Comparison of ENCODE assay signal across 11 cellular contexts in the genomic region with DNA sequence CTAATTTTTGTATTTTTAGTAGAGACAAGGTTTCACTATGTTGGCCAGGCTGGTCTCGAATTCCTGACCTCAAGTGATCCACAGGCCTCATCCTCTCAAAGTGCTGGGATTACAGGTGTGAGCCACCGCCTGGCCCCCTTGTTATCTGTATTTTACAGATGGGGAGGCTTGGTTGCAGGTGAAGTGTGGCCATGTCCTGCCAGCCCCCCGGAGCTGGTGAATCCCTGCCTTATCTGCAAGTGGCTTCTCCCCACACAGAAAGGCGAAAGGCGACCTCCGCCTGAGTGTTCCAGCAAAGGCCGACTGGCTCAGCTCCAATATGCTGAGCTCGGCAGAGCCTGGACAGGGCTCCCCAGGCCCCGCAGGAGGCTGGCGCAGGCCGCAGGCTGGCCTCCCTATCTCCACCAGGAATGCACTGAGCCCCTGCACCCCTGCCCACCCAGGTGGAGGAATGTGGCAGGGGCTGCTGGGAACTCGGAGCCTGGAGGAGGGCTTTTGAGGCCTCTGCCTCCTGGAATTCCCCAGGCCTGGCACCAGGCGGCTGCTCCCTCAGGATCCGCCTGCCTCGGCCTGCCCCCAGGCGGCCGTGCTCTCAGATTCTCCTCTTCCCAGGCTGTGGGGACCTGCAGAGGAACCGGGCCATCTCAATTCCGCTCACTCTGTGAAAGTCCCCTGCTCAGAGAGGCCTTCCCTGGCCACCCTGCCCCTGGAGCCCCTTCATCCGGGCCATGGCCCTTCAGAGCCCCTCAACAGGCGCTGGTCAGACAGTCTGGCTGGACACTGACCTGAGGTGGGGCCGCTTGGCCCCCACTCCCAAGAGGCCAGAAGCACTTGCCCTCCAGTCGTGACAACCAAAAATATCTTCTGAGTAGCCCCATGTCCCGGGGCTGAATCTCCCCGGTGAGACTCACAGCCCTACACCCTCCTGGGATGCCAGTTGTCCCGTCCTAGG. TPM values are rescaled to one million over a fixed set of nuclear protein-coding genes. Genes with fewer than 3 reads are reported as not detected.
A peak's percentile ranks its signal among the peaks of the same experiment; 100 is the strongest.
DNase-seq lines count a peak whose midpoint lies in the region; ATAC-seq, FAIRE-seq and TF ChIP-seq lines count a peak whose summit lies in the region.
"Had no signal": no experiment of that assay in that cellular context is flagged by ENCODE, and none has a peak within 500 bp of the region (broad histone marks: within the 10 kb centered on the region; RNA-seq: fewer than 3 reads in every experiment).

No MANE protein-coding gene starts in this region.

- CTCF ChIA-PET in HEK293T (lab: Yijun Ruan, JAX): no interaction called here
- CTCF ChIA-PET in activated CD4-positive, alpha-beta T cell treated with anti-CD3 and anti-CD28 coated beads, Interleukin-2, amount 10 ng/mL, durations not matched to agents 7 days and 5 days (lab: Charles Lee): interaction anchor here (1.2 kb wide), 1 partner anchor 13 kb away, joined by 3 read pairs; no protein-coding TSS in a partner anchor

- in situ Hi-C loops in G401 (cut with HindIII; ENCODE audit: low sequenced_read_pairs): no loop called here

- H3K36me3 ChIP-seq in adrenal gland (replicated peaks in 1 of 2) (no peaks in the 10 kb centered on the region), heart right ventricle (no peaks in the 10 kb centered on the region), prostate gland (no peaks in the 10 kb centered on the region)
- H3K36me3 ChIP-seq: MG63 had no signal

- no peaks in the 10 kb centered on the region for H3K36me3 Mint-ChIP-seq in activated CD4-positive, alpha-beta T cell treated with anti-CD3 and anti-CD28 coated beads, Interleukin-2, amount 10 ng/mL, durations not matched to agents 7 days and 5 days (ENCODE audit: low read depth)

- H3K4me3 ChIP-seq in adrenal gland (no peak overlapping the region), heart right ventricle (no peak overlapping the region), prostate gland (no peak overlapping the region)
- H3K4me3 ChIP-seq: MG63 had no signal

- H3K4me1 ChIP-seq in adrenal gland (replicated peaks in 1 of 2) (peaks cover 15 to 20% of the 10 kb centered on the region in 2 donors), heart right ventricle (peaks cover 6 to 69% (median 44%) of the 10 kb centered on the region in 9 donors), prostate gland (replicated peaks) (peaks cover 21% of the 10 kb centered on the region)

- ATAC-seq in heart right ventricle: peak; percentile 40 to 84 (median 68)

- TF ChIP-seq POLR2A in adrenal gland (IDR thresholded peaks at IDR 0.05) (no peak), prostate gland (IDR thresholded peaks at IDR 0.05) (no peak)

- peaks cover 5% of the 10 kb centered on the region for H3K9me3 Mint-ChIP-seq in activated CD4-positive, alpha-beta T cell treated with anti-CD3 and anti-CD28 coated beads, Interleukin-2, amount 10 ng/mL, durations not matched to agents 7 days and 5 days
- H3K9me3 Mint-ChIP-seq: dendritic cell treated with granulocyte-macrophage colony-stimulating factor and Interleukin-4, amounts not matched to agents 40 ng/mL and 50 ng/mL, for 4 days had no signal

- DNase-seq in D721Med (ENCODE audit: insufficient read length, low spot score) (no peak), adrenal gland (peak in 5 of 7 donors; percentile 63 to 77 (median 73)), heart right ventricle (peak; percentile 52 to 62), prostate gland (ENCODE audit: low spot score) (no peak), HEK293T (ENCODE audit: extremely low spot score) (no peak), G401 (ENCODE audit: low spot score) (no peak)
- no peak for DNase-seq in activated CD4-positive, alpha-beta T cell treated with anti-CD3 and anti-CD28 coated beads for 1 hour
- DNase-seq in activated CD4-positive, alpha-beta T cell treated with anti-CD3 and anti-CD28 coated beads, Interleukin-2, amount 10 ng/mL, durations not matched to agents 7 days and 5 days: no peak

- POLR2A ChIA-PET in HEK293T (lab: Yijun Ruan, JAX): interaction anchor here (1.3 kb wide), 1 partner anchor 10 kb away, joined by 5 read pairs; a partner anchor contains a TSS
- POLR2A ChIA-PET in activated CD4-positive, alpha-beta T cell treated with anti-CD3 and anti-CD28 coated beads, Interleukin-2, amount 10 ng/mL, durations not matched to agents 7 days and 5 days (lab: Charles Lee): no interaction called here

- H3K4me3 Mint-ChIP-seq in activated CD4-positive, alpha-beta T cell treated with anti-CD3 and anti-CD28 coated beads, Interleukin-2, amount 10 ng/mL, durations not matched to agents 7 days and 5 days: no peak overlapping the region
- H3K4me3 Mint-ChIP-seq: dendritic cell treated with granulocyte-macrophage colony-stimulating factor and Interleukin-4, amounts not matched to agents 40 ng/mL and 50 ng/mL, for 4 days had no signal

- H3K27ac Mint-ChIP-seq in activated CD4-positive, alpha-beta T cell treated with anti-CD3 and anti-CD28 coated beads, Interleukin-2, amount 10 ng/mL, durations not matched to agents 7 days and 5 days: no peak overlapping the region
- H3K27ac Mint-ChIP-seq: dendritic cell treated with granulocyte-macrophage colony-stimulating factor and Interleukin-4, amounts not matched to agents 40 ng/mL and 50 ng/mL, for 4 days had no signal

- H3K27me3 Mint-ChIP-seq in activated CD4-positive, alpha-beta T cell treated with anti-CD3 and anti-CD28 coated beads, Interleukin-2, amount 10 ng/mL, durations not matched to agents 7 days and 5 days: no peaks in the 10 kb centered on the region

- 49 to 53% (median 52%) methylated on average over 15 to 26 of the region's 26 CpGs for WGBS in adrenal gland, 4 donors
- WGBS in heart right ventricle, 2 donors: 38 to 43% methylated on average over 26 of the region's 26 CpGs
- 27% methylated on average over 23 of the region's 26 CpGs for WGBS in prostate gland

- H3K27me3 ChIP-seq in adrenal gland (no peaks in the 10 kb centered on the region), heart right ventricle (no peaks in the 10 kb centered on the region), prostate gland (replicated peaks; ENCODE audit: insufficient read depth) (no peaks in the 10 kb centered on the region)
- H3K27me3 ChIP-seq: MG63 had no signal

- no peaks in the 10 kb centered on the region for H3K9me3 ChIP-seq in adrenal gland (replicated peaks in 1 of 3)
- no peaks in the 10 kb centered on the region for H3K9me3 ChIP-seq in heart right ventricle
- H3K9me3 ChIP-seq in prostate gland: no peaks in the 10 kb centered on the region
- H3K9me3 ChIP-seq: MG63 had no signal

- H3K27ac ChIP-seq in adrenal gland: peak overlapping the region in 3 of 5 donors; percentile 28 to 38 (median 37)
- H3K27ac ChIP-seq in heart right ventricle: peak overlapping the region in 8 of 10 donors; percentile 40 to 84 (median 61)
- H3K27ac ChIP-seq in prostate gland: peak overlapping the region; percentile 66 to 77

- no peaks in the 10 kb centered on the region for H3K4me1 Mint-ChIP-seq in activated CD4-positive, alpha-beta T cell treated with anti-CD3 and anti-CD28 coated beads, Interleukin-2, amount 10 ng/mL, durations not matched to agents 7 days and 5 days

- FAIRE-seq in D721Med (lab: Jason Lieb, UNC): no peak

- intact Hi-C loops in adrenal gland (cut with DNase I): loop anchor here in 1 of 2 donors (10.0 kb wide), 1 partner anchor 362 kb away; no protein-coding TSS in a partner anchor
- intact Hi-C loops in heart right ventricle (cut with DNase I): loop anchor here in 3 of 10 donors (2.0 to 10.0 kb wide), 4 partner anchors 24 to 1121 kb away; a partner anchor contains a TSS
- intact Hi-C loops in prostate gland (cut with DNase I): loop anchor here (2.0 kb wide), 2 partner anchors 24 to 74 kb away; a partner anchor contains a TSS

- peak; percentile 24 for TF ChIP-seq CTCF in D721Med (IDR thresholded peaks at IDR 0.05; ENCODE audit: insufficient read depth, missing control alignments)
- TF ChIP-seq CTCF in adrenal gland (IDR thresholded peaks at IDR 0.05): peak; percentile 29 to 79 (median 65)
- peak; percentile 10 to 63 (median 55) for TF ChIP-seq CTCF in heart right ventricle (IDR thresholded peaks at IDR 0.05)
- peak in 3 of 4 experiments; percentile 39 to 87 (median 72) for TF ChIP-seq CTCF in prostate gland (IDR thresholded peaks at IDR 0.05)

TF ChIP-seq in HEK293T, 16 proteins besides CTCF, POLR2A, EP300 and RAD21 (continues in another document):
- no peak for TF ChIP-seq ARNT (IDR thresholded peaks at IDR 0.05)
- TF ChIP-seq ELF4 (IDR thresholded peaks at IDR 0.05): no peak
- TF ChIP-seq FOXM1 (IDR thresholded peaks at IDR 0.05; ENCODE audit: borderline replicate concordance): no peak
- no peak for TF ChIP-seq LEF1 (IDR thresholded peaks at IDR 0.05; ENCODE audit: borderline replicate concordance)

RNA-seq across cellular contexts. Expression of a gene that starts 9.3 kb away (rescaled TPM):
- total RNA-seq in adrenal gland (100 to 1,000 TPM in 4 of 8 donors, 10 to 100 TPM in 4; 35.3 to 146 (median 100) TPM), heart right ventricle (100 to 1,000 TPM in 1 of 10 donors, 10 to 100 TPM in 9; 53.9 to 146 (median 67.2) TPM), prostate gland (100 to 1,000 TPM; 170 to 272 TPM)
- polyA plus RNA-seq in adrenal gland (100 to 1,000 TPM in 2 of 3 donors, 1 to 10 TPM in 1; 2.0 to 537 (median 262) TPM), heart right ventricle (100 to 1,000 TPM; 103 to 358 TPM)
- total RNA-seq in G401 (2014; rRNA removed; shearing (Covaris generic)): 21.6 and 28.3 TPM in 2 replicates
- total RNA-seq in activated CD4-positive, alpha-beta T cell treated with anti-CD3 and anti-CD28 coated beads, Interleukin-2, amount 10 ng/mL, durations not matched to agents 7 days and 5 days: under 1 TPM; 0.64 to 0.67 TPM

RNA-seq across cellular contexts. Expression of a gene that starts 10.5 kb away (rescaled TPM):
- 1,000 to 10,000 TPM; 1,155 to 4,794 (median 1,602) TPM for total RNA-seq in adrenal gland
- polyA plus RNA-seq in adrenal gland: 1,000 to 10,000 TPM in 2 of 3 donors, 100 to 1,000 TPM in 1; 438 to 3,024 (median 2,274) TPM
- 100 to 1,000 TPM; 512 to 811 (median 576) TPM for total RNA-seq in heart right ventricle
- polyA plus RNA-seq in heart right ventricle: 1,000 to 10,000 TPM; 1,609 to 4,111 TPM
- 1,000 to 10,000 TPM; 1,506 to 4,377 TPM for total RNA-seq in prostate gland
- total RNA-seq in G401 (2014; rRNA removed; shearing (Covaris generic)): 1,245 and 1,753 TPM in 2 replicates
- total RNA-seq in activated CD4-positive, alpha-beta T cell treated with anti-CD3 and anti-CD28 coated beads, Interleukin-2, amount 10 ng/mL, durations not matched to agents 7 days and 5 days: 1,000 to 10,000 TPM; 1,391 to 1,979 TPM

RNA-seq across cellular contexts. Expression of a gene that starts 30.7 kb away (rescaled TPM):
- 1 to 10 TPM; 1.5 to 5.6 (median 3.9) TPM for total RNA-seq in adrenal gland
- 1 to 10 TPM; 2.8 to 4.1 (median 3.4) TPM for polyA plus RNA-seq in adrenal gland
- 10 to 100 TPM in 2 of 10 donors, 1 to 10 TPM in 8; 5.6 to 11.9 (median 8.0) TPM for total RNA-seq in heart right ventricle
- polyA plus RNA-seq in heart right ventricle: 1 to 10 TPM; 2.9 to 6.9 TPM
- total RNA-seq in prostate gland: 10 to 100 TPM in 1 of 2 donors, 1 to 10 TPM in 1; 4.1 to 31.3 TPM
- total RNA-seq in G401 (2014; rRNA removed; shearing (Covaris generic)): 4.2 and 7.2 TPM in 2 replicates
- total RNA-seq in activated CD4-positive, alpha-beta T cell treated with anti-CD3 and anti-CD28 coated beads, Interleukin-2, amount 10 ng/mL, durations not matched to agents 7 days and 5 days: 10 to 100 TPM; 19.1 to 22.5 TPM

RNA-seq across cellular contexts. Expression of a gene that starts 51.0 kb away (rescaled TPM):
- not detected for total RNA-seq in adrenal gland
- not detected for polyA plus RNA-seq in adrenal gland
- total RNA-seq in heart right ventricle: not detected
- not detected for polyA plus RNA-seq in heart right ventricle
- 10 to 100 TPM in 1 of 2 donors, 1 to 10 TPM in 1; 4.9 to 10.9 TPM for total RNA-seq in prostate gland
- not detected in 2 replicates for total RNA-seq in G401 (2014; rRNA removed; shearing (Covaris generic))
- total RNA-seq in activated CD4-positive, alpha-beta T cell treated with anti-CD3 and anti-CD28 coated beads, Interleukin-2, amount 10 ng/mL, durations not matched to agents 7 days and 5 days: not detected
- total RNA-seq: posterior vena cava had no signal

Comparison
In these comparisons a context has a peak if more than half of its experiments do, and no peak if none do; other contexts are left out.
1. DNase-seq: peak in adrenal gland (5 of 7) and heart right ventricle (2 of 2); none in D721Med (single experiment), prostate gland (single experiment), HEK293T (single experiment), activated CD4-positive, alpha-beta T cell treated with anti-CD3 and anti-CD28 coated beads for 1 hour (single experiment), G401 (single experiment) and activated CD4-positive, alpha-beta T cell treated with anti-CD3 and anti-CD28 coated beads, Interleukin-2, amount 10 ng/mL, durations not matched to agents 7 days and 5 days (single experiment).
2. RNA of a gene that starts 9.3 kb away (total RNA-seq): 170 to 272 TPM in prostate gland, 35.3 to 146 TPM in adrenal gland, 53.9 to 146 TPM in heart right ventricle and 21.6 to 28.3 TPM in G401; 0.64 to 0.67 TPM in activated CD4-positive, alpha-beta T cell treated with anti-CD3 and anti-CD28 coated beads, Interleukin-2, amount 10 ng/mL, durations not matched to agents 7 days and 5 days; every median in the first group is over 10 times any median in the second.
3. Peak in every context shown above with its lines, with median percentiles within 50 percentile points of each other: CTCF ChIP-seq and H3K27ac ChIP-seq.